In genomic region chr7:69677054-69677847, GRCh38 we compare ENCODE assay signal across 14 cellular contexts.
DNase-seq lines count a peak whose midpoint lies in the region; ATAC-seq, FAIRE-seq and TF ChIP-seq lines count a peak whose summit lies in the region.
"Had no signal": no experiment of that assay in that cellular context is flagged by ENCODE, and none has a peak within 500 bp of the region (broad histone marks: within the 10 kb centered on the region; RNA-seq: fewer than 3 reads in every experiment).

No MANE protein-coding gene starts in this region.

- POLR2A ChIA-PET in A673 (lab: Charles Lee; ENCODE audit: low non-redundant PET) (no interaction called here), Panc1 (lab: Charles Lee) (no interaction called here)

- TF ChIP-seq CTCF in A673 (conservative IDR thresholded peaks at IDR 0.05; ENCODE audit: low read depth, low read length) (peak; percentile 47), Panc1 (IDR thresholded peaks at IDR 0.05) (peak; percentile 18; the same call in 1 of the 2 replicates), keratinocyte (optimal IDR thresholded peaks at IDR 0.05 in 1 of 3, IDR thresholded peaks at IDR 0.05 in 1 of 3, conservative IDR thresholded peaks at IDR 0.05 in 1 of 3; ENCODE audit: extremely low read depth in 1 of 3, insufficient read depth in 2 of 3, low read length in 3 of 3) (peak in 2 of 3 experiments; percentile 11 to 18)

- H2AFZ ChIP-seq in keratinocyte (ENCODE audit: control insufficient read depth, low read length), result no peak overlapping the region

- H3K4me1 ChIP-seq in A673 (ENCODE audit: insufficient read depth, low read length, poor library complexity, severe bottlenecking) (peaks cover 6% of the 10 kb centered on the region), Panc1 (ENCODE audit: control insufficient read depth, insufficient read depth, low read length) (no peaks in the 10 kb centered on the region), keratinocyte (ENCODE audit: control insufficient read depth, extremely low read depth, insufficient read depth, low read length) (no peaks in the 10 kb centered on the region)
- H3K4me1 ChIP-seq: prostate gland had no signal

- dilution Hi-C loops in keratinocyte (cut with MboI; ENCODE audit: extremely low pct_ligation_motif_present, low sequenced_read_pairs), result no loop called here

- H3K9me1 ChIP-seq in keratinocyte (ENCODE audit: control insufficient read depth, extremely low read depth, insufficient read depth, low read length), result no peaks in the 10 kb centered on the region

- H4K20me1 ChIP-seq in keratinocyte (ENCODE audit: control insufficient read depth, extremely low read depth, insufficient read depth, low read length), result no peaks in the 10 kb centered on the region

- peak; percentile 82 for FAIRE-seq in GM12892 (lab: Jason Lieb, UNC)
- FAIRE-seq in keratinocyte (lab: Jason Lieb, UNC), result no peak
- FAIRE-seq: HTR-8/SVneo had no signal

- H3K4me2 ChIP-seq in keratinocyte (ENCODE audit: control insufficient read depth, extremely low read depth, insufficient read depth, low read depth, low read length), result no peak overlapping the region

- H3K4me3 ChIP-seq in A673 (ENCODE audit: low read depth, low read length, poor library complexity, severe bottlenecking) (no peak overlapping the region), Panc1 (ENCODE audit: low read depth in 2 of 2, low read length in 2 of 2) (no peak overlapping the region), keratinocyte (ENCODE audit: control insufficient read depth in 2 of 3, extremely low read depth in 1 of 3, insufficient read depth in 2 of 3, low read depth in 1 of 3, low read length in 3 of 3) (no peak overlapping the region)
- H3K4me3 ChIP-seq: prostate gland had no signal

- intact Hi-C loops in A673 (cut with micrococcal nuclease; ENCODE audit: unreplicated experiment) (no loop called here), Panc1 (cut with micrococcal nuclease; ENCODE audit: unreplicated experiment) (no loop called here)

- H3K27ac ChIP-seq in A673 (ENCODE audit: low read depth, low read length, poor library complexity, severe bottlenecking), result no peak overlapping the region
- H3K27ac ChIP-seq in Panc1 (ENCODE audit: low read length), result no peak overlapping the region
- no peak overlapping the region for H3K27ac ChIP-seq in keratinocyte (ENCODE audit: control insufficient read depth, insufficient read depth, low read length)

- H3K27me3 ChIP-seq in A673 (replicated peaks; ENCODE audit: insufficient read depth, low read depth, low read length, poor library complexity) (no peaks in the 10 kb centered on the region), Panc1 (ENCODE audit: control insufficient read depth, insufficient read depth, low read length) (no peaks in the 10 kb centered on the region), keratinocyte (ENCODE audit: control insufficient read depth, extremely low read depth, insufficient read depth, low read length) (no peaks in the 10 kb centered on the region)

- no peak for TF ChIP-seq POLR2A in GM12892 (IDR thresholded peaks at IDR 0.05; ENCODE audit: low read depth, low read length)

- in situ Hi-C loops in Panc1 (cut with HindIII; ENCODE audit: low pct_unique_long_range_greater_than_20kb, low sequenced_read_pairs), result no loop called here

- H3K36me3 ChIP-seq in A673 (ENCODE audit: insufficient read depth, low read length, poor library complexity, severe bottlenecking), result no peaks in the 10 kb centered on the region
- no peaks in the 10 kb centered on the region for H3K36me3 ChIP-seq in Panc1 (ENCODE audit: control insufficient read depth, insufficient read depth, low read length)
- no peaks in the 10 kb centered on the region for H3K36me3 ChIP-seq in keratinocyte (ENCODE audit: control insufficient read depth in 2 of 2, extremely low read depth in 1 of 2, insufficient read depth in 2 of 2, low read length in 2 of 2)
- H3K36me3 ChIP-seq: prostate gland had no signal

- CTCF ChIA-PET in A673 (lab: Charles Lee) (no interaction called here), Panc1 (lab: Charles Lee) (no interaction called here)

- H3K9me3 ChIP-seq in A673 (ENCODE audit: low read depth, low read length, poor library complexity, severe bottlenecking) (no peaks in the 10 kb centered on the region), Panc1 (ENCODE audit: control insufficient read depth, insufficient read depth, low read depth, low read length) (no peaks in the 10 kb centered on the region), keratinocyte (ENCODE audit: control insufficient read depth, low read depth, low read length) (no peaks in the 10 kb centered on the region)
- H3K9me3 ChIP-seq: prostate gland had no signal

- BruUV-seq in A673 (replicated peaks; lab: Mats Ljungman, UMichigan) (no TSS peak), Panc1 (replicated peaks; lab: Mats Ljungman, UMichigan) (no TSS peak)

- no peak for ATAC-seq in Panc1
- ATAC-seq in HG03565 (IDR thresholded peaks at IDR 0.05; ENCODE audit: unreplicated experiment), result no peak

- DNase-seq in A673 (ENCODE audit: low spot score), result peak; percentile 27
- no peak for DNase-seq in GM12892 (ENCODE audit: insufficient read length)
- peak; percentile 1 for DNase-seq in Panc1 (ENCODE audit: low read depth, low spot score)
- no peak for DNase-seq in keratinocyte (ENCODE audit: low read depth, low spot score)
- DNase-seq in ureter (ENCODE audit: low spot score), result no peak
- no peak for DNase-seq in D341Med (ENCODE audit: low spot score)
- DNase-seq in NOMO-1 treated with dmso at 0.1 percent for 144 hours (lab: John Stamatoyannopoulos, UW; ENCODE audit: unreplicated experiment), result no peak
- DNase-seq: activated CD4-positive, alpha-beta T cell treated with anti-CD3 and anti-CD28 coated beads, Interleukin-2, amount 50 U/mL, for 1 hour; Calu3; hippocampal formation; NCI-H526 treated with DMSO at 0.1 percent for 48 hours had no signal

- H3K9ac ChIP-seq in keratinocyte (ENCODE audit: control insufficient read depth, extremely low read depth, insufficient read depth, low read length), result no peak overlapping the region

- no peaks in the 10 kb centered on the region for H3K79me2 ChIP-seq in keratinocyte (ENCODE audit: control insufficient read depth, insufficient read depth, low read length)

Comparison
In these comparisons a context has a peak if more than half of its experiments do, and no peak if none do; other contexts are left out.
1. DNase-seq: peak in A673 (single experiment) and Panc1 (single experiment); none in GM12892 (single experiment), keratinocyte (single experiment), ureter (single experiment), D341Med (single experiment) and NOMO-1 treated with dmso at 0.1 percent for 144 hours (single experiment).
2. Peak in every context shown above with its lines, with median percentiles within 50 percentile points of each other: CTCF ChIP-seq.